In the genomic region with DNA sequence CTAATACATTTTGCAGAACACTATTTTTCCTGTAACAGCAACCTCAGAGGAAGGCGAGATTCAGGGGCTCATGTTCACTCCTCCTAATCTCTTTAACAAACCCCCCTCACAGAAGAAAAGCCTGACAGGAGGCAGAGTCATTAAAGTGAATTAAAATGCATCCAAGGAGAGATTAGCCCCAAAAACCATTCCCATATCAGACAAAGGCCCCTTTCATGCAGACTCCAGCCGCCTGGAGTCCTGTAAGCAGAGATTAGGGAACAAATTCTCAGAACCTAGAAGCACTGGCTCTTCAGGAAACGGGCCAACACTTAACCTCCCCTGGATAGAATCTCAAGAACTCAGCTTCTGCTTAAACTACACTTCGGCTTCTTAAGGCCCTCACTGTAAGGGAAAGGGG, we compare ENCODE assay signal across 14 cellular contexts.
DNase-seq lines count a peak whose midpoint lies in the region; ATAC-seq, FAIRE-seq and TF ChIP-seq lines count a peak whose summit lies in the region.
"Had no signal": no experiment of that assay in that cellular context is flagged by ENCODE, and none has a peak within 500 bp of the region (broad histone marks: within the 10 kb centered on the region; RNA-seq: fewer than 3 reads in every experiment).

No MANE protein-coding gene starts in this region.

- no peaks in the 10 kb centered on the region for H3K36me3 Mint-ChIP-seq in natural killer cell treated with Interleukin-12 subunit alpha and Interleukin-12 subunit beta and Interleukin-15 and Interleukin-18, amount 100 ng/mL, for 72 hours
- H3K36me3 Mint-ChIP-seq in immature natural killer cell: no peaks in the 10 kb centered on the region

- TF ChIP-seq CTCF in HepG2 (CRISPR knock-in tag; IDR thresholded peaks at IDR 0.05) (no peak), right lobe of liver (IDR thresholded peaks at IDR 0.05) (no peak), cardiac muscle cell (IDR thresholded peaks at IDR 0.05; ENCODE audit: low read depth, low read length) (no peak), vagina (IDR thresholded peaks at IDR 0.05) (no peak)

- H3K79me2 ChIP-seq in HepG2 (ENCODE audit: insufficient read depth, low read length): no peaks in the 10 kb centered on the region

- H3K4me2 ChIP-seq in HepG2 (ENCODE audit: low read depth, low read length): 0 out of 2 replicates have a peak overlapping the region, but pooled peaks have one; percentile 29
- H3K4me2 ChIP-seq: A549 had no signal

- no peaks in the 10 kb centered on the region for H3K9me3 ChIP-seq in HepG2 (ENCODE audit: low read length)
- H3K9me3 ChIP-seq in right lobe of liver: no peaks in the 10 kb centered on the region
- no peaks in the 10 kb centered on the region for H3K9me3 ChIP-seq in cardiac muscle cell (ENCODE audit: low read depth)
- H3K9me3 ChIP-seq in neuron (ENCODE audit: low read length): no peaks in the 10 kb centered on the region
- H3K9me3 ChIP-seq in vagina: no peaks in the 10 kb centered on the region
- H3K9me3 ChIP-seq: A549, spleen, suprapubic skin had no signal

- intact Hi-C loops in HepG2 (cut with micrococcal nuclease; ENCODE audit: unreplicated experiment): no loop called here
- intact Hi-C loops in right lobe of liver (cut with DNase I): no loop called here
- intact Hi-C loops in vagina (cut with DNase I): no loop called here

- H3K4me3 Mint-ChIP-seq in natural killer cell treated with Interleukin-12 subunit alpha and Interleukin-12 subunit beta and Interleukin-15 and Interleukin-18, amount 100 ng/mL, for 72 hours: no peak overlapping the region
- no peak overlapping the region for H3K4me3 Mint-ChIP-seq in immature natural killer cell
- H3K4me3 Mint-ChIP-seq: activated T-cell treated with anti-CD3 and anti-CD28 coated beads, Interleukin-2, amount 50 U/mL, for 24 hours; dendritic cell treated with granulocyte-macrophage colony-stimulating factor and Interleukin-4, amounts not matched to agents 40 ng/mL and 50 ng/mL, for 4 days had no signal

- no peak for TF ChIP-seq EP300 in HepG2 (IDR thresholded peaks at IDR 0.05; ENCODE audit: low read depth in 2 of 2, low read length in 2 of 2)
- TF ChIP-seq EP300 in HepG2 (CRISPR knock-in tag; IDR thresholded peaks at IDR 0.05; ENCODE audit: borderline replicate concordance): no peak

- H4K20me1 ChIP-seq in HepG2 (ENCODE audit: insufficient read depth, low read length): peaks cover 9% of the 10 kb centered on the region; the same call in 1 of the 2 replicates

- H3K36me3 ChIP-seq in HepG2 (replicated peaks in 1 of 2; ENCODE audit: control insufficient read depth in 1 of 2, insufficient read depth in 2 of 2, low read length in 2 of 2): no peaks in the 10 kb centered on the region
- H3K36me3 ChIP-seq in right lobe of liver: no peaks in the 10 kb centered on the region
- no peaks in the 10 kb centered on the region for H3K36me3 ChIP-seq in cardiac muscle cell
- H3K36me3 ChIP-seq in neuron (ENCODE audit: insufficient read depth, low read length): no peaks in the 10 kb centered on the region
- H3K36me3 ChIP-seq in vagina: no peaks in the 10 kb centered on the region
- H3K36me3 ChIP-seq: spleen, suprapubic skin had no signal

- CTCF ChIA-PET in HepG2 (lab: Yijun Ruan, JAX; ENCODE audit: low intra/inter-chr PET ratio, low total read pairs): no interaction called here

- no peak overlapping the region for H3K9ac ChIP-seq in HepG2 (ENCODE audit: insufficient read depth, low read depth, low read length)

- H3K9me3 Mint-ChIP-seq in natural killer cell treated with Interleukin-12 subunit alpha and Interleukin-12 subunit beta and Interleukin-15 and Interleukin-18, amount 100 ng/mL, for 72 hours: no peaks in the 10 kb centered on the region
- H3K9me3 Mint-ChIP-seq in immature natural killer cell: no peaks in the 10 kb centered on the region
- H3K9me3 Mint-ChIP-seq: activated T-cell treated with anti-CD3 and anti-CD28 coated beads, Interleukin-2, amount 50 U/mL, for 24 hours; dendritic cell treated with granulocyte-macrophage colony-stimulating factor and Interleukin-4, amounts not matched to agents 40 ng/mL and 50 ng/mL, for 4 days had no signal

- in situ Hi-C loops in HepG2 (cut with HindIII; ENCODE audit: extremely low pct_ligation_motif_present, low pct_unique_long_range_greater_than_20kb): no loop called here

- H3K4me3 ChIP-seq in HepG2 (replicated peaks in 1 of 3; ENCODE audit: insufficient read depth in 1 of 3, low read depth in 2 of 3, low read length in 3 of 3) (no peak overlapping the region), right lobe of liver (no peak overlapping the region), cardiac muscle cell (no peak overlapping the region), neuron (ENCODE audit: low read length) (no peak overlapping the region), vagina (no peak overlapping the region)
- H3K4me3 ChIP-seq: A549, spleen, suprapubic skin had no signal

- DNase-seq in HepG2 (ENCODE audit: low spot score) (no peak), right lobe of liver (no peak), cardiac muscle cell (ENCODE audit: low read depth in 1 of 2, low spot score in 1 of 2) (no peak), vagina (ENCODE audit: extremely low spot score in 2 of 2) (no peak), DMS79 treated with DMSO at 0.1 percent for 48 hours (lab: John Stamatoyannopoulos, UW) (no peak), immature natural killer cell (no peak)
- no peak for DNase-seq in natural killer cell treated with Interleukin-12 subunit alpha and Interleukin-12 subunit beta and Interleukin-15 and Interleukin-18, amount 100 ng/mL, for 72 hours (ENCODE audit: low spot score)
- DNase-seq: activated T-cell treated with anti-CD3 and anti-CD28 coated beads, Interleukin-2, amount 50 U/mL, for 24 hours; NCI-H2107; spleen had no signal

- ATAC-seq in HepG2 (no peak), right lobe of liver (no peak)
- ATAC-seq in natural killer cell treated with Interleukin-12 subunit alpha and Interleukin-12 subunit beta and Interleukin-15 and Interleukin-18, amount 100 ng/mL, for 72 hours: no peak
- ATAC-seq: A549 had no signal

- no peaks in the 10 kb centered on the region for H3K4me1 Mint-ChIP-seq in natural killer cell treated with Interleukin-12 subunit alpha and Interleukin-12 subunit beta and Interleukin-15 and Interleukin-18, amount 100 ng/mL, for 72 hours (ENCODE audit: low read depth in 2 of 2)
- no peaks in the 10 kb centered on the region for H3K4me1 Mint-ChIP-seq in immature natural killer cell

- H3K27ac Mint-ChIP-seq in natural killer cell treated with Interleukin-12 subunit alpha and Interleukin-12 subunit beta and Interleukin-15 and Interleukin-18, amount 100 ng/mL, for 72 hours: no peak overlapping the region
- no peak overlapping the region for H3K27ac Mint-ChIP-seq in immature natural killer cell
- H3K27ac Mint-ChIP-seq: activated T-cell treated with anti-CD3 and anti-CD28 coated beads, Interleukin-2, amount 50 U/mL, for 24 hours; dendritic cell treated with granulocyte-macrophage colony-stimulating factor and Interleukin-4, amounts not matched to agents 40 ng/mL and 50 ng/mL, for 4 days had no signal

- TF ChIP-seq POLR2A in HepG2 (IDR thresholded peaks at IDR 0.05; ENCODE audit: insufficient read depth in 1 of 2, low read depth in 2 of 2, low read length in 2 of 2) (no peak), right lobe of liver (IDR thresholded peaks at IDR 0.05) (no peak), vagina (IDR thresholded peaks at IDR 0.05) (no peak)

- H3K27me3 ChIP-seq in HepG2 (ENCODE audit: control insufficient read depth in 1 of 2, insufficient read depth in 2 of 2, low read length in 2 of 2): peaks cover 0 to 4% of the 10 kb centered on the region in 2 experiments; a peak in 1 of 5 replicates
- H3K27me3 ChIP-seq in right lobe of liver: no peaks in the 10 kb centered on the region
- H3K27me3 ChIP-seq in cardiac muscle cell: no peaks in the 10 kb centered on the region
- H3K27me3 ChIP-seq in neuron (ENCODE audit: insufficient read depth, low read length): no peaks in the 10 kb centered on the region
- no peaks in the 10 kb centered on the region for H3K27me3 ChIP-seq in vagina
- H3K27me3 ChIP-seq: spleen, suprapubic skin had no signal

- H3K27ac ChIP-seq in HepG2 (ENCODE audit: extremely low read length, insufficient read depth, low read length) (no peak overlapping the region), right lobe of liver (no peak overlapping the region), cardiac muscle cell (peak overlapping the region; percentile 21), vagina (peak overlapping the region; percentile 27)
- H3K27ac ChIP-seq: A549, spleen, suprapubic skin had no signal

- TF ChIP-seq RAD21 in HepG2 (CRISPR knock-in tag; IDR thresholded peaks at IDR 0.05): no peak

- no TSS peak for BruUV-seq in HepG2 (replicated peaks; lab: Mats Ljungman, UMichigan)

- H3K4me1 ChIP-seq in HepG2 (ENCODE audit: insufficient read depth, low read length) (peaks cover 26% of the 10 kb centered on the region), right lobe of liver (peaks cover 0 to 22% (median 8%) of the 10 kb centered on the region in 4 donors), cardiac muscle cell (ENCODE audit: low read depth) (peaks cover 26% of the 10 kb centered on the region), neuron (ENCODE audit: insufficient read depth, low read length) (peaks cover 14% of the 10 kb centered on the region), vagina (peaks cover 32% of the 10 kb centered on the region)
- H3K4me1 ChIP-seq: A549 had no signal

- POLR2A ChIA-PET in HepG2 (lab: Yijun Ruan, JAX): no interaction called here

- no peak overlapping the region for H2AFZ ChIP-seq in HepG2 (ENCODE audit: low read length)
- peak overlapping the region; percentile 14 for H2AFZ ChIP-seq in neuron (ENCODE audit: low read depth, low read length)

- peaks cover 0 to 8% of the 10 kb centered on the region in 2 donors for H3K27me3 Mint-ChIP-seq in natural killer cell treated with Interleukin-12 subunit alpha and Interleukin-12 subunit beta and Interleukin-15 and Interleukin-18, amount 100 ng/mL, for 72 hours
- H3K27me3 Mint-ChIP-seq in immature natural killer cell (ENCODE audit: low read depth in 3 of 3): peaks cover 0 to 4% (median 2%) of the 10 kb centered on the region in 3 donors
- H3K27me3 Mint-ChIP-seq: activated T-cell treated with anti-CD3 and anti-CD28 coated beads, Interleukin-2, amount 50 U/mL, for 24 hours had no signal

- no peak for FAIRE-seq in HepG2 (lab: Jason Lieb, UNC)
- FAIRE-seq: A549 had no signal

- WGBS in HepG2 (ENCODE audit: low lambda C conversion rate): 13% methylated on average over 4 of the region's 4 CpGs
- 69% methylated on average over 2 of the region's 4 CpGs for WGBS in right lobe of liver (ENCODE audit: insufficient coverage, low coverage, low lambda C conversion rate, missing lambda C conversion rate)

TF ChIP-seq in HepG2, 621 proteins besides CTCF, POLR2A, EP300 and RAD21 (continues in another document):
- TF ChIP-seq MED1 (CRISPR knock-in tag; IDR thresholded peaks at IDR 0.05) (no peak), MATR3 (CRISPR knock-in tag; IDR thresholded peaks at IDR 0.05) (no peak)

Comparison
In these comparisons a context has a peak if more than half of its experiments do, and no peak if none do; other contexts are left out.
1. H3K27ac ChIP-seq: peak in cardiac muscle cell (single experiment) and vagina (single experiment); none in HepG2 (single experiment) and right lobe of liver (0 of 3).